ENCODE assay signal across 18 cellular contexts in genomic region chr2:16675781-16676180, GRCh38. TPM values are rescaled to one million over a fixed set of nuclear protein-coding genes. Genes with fewer than 3 reads are reported as not detected.
DNase-seq lines count a peak whose midpoint lies in the region; ATAC-seq, FAIRE-seq and TF ChIP-seq lines count a peak whose summit lies in the region.
"Had no signal": no experiment of that assay in that cellular context is flagged by ENCODE, and none has a peak within 500 bp of the region (broad histone marks: within the 10 kb centered on the region; RNA-seq: fewer than 3 reads in every experiment).

No MANE protein-coding gene starts in this region.

- BruUV-seq in GM12878 (replicated peaks; lab: Mats Ljungman, UMichigan) = no TSS peak

- TF ChIP-seq RAD21 in GM12878 (IDR thresholded peaks at IDR 0.05; ENCODE audit: insufficient read depth, low read depth, low read length) = no peak

- H3K36me3 ChIP-seq in GM12878 (ENCODE audit: control insufficient read depth in 2 of 2, insufficient read depth in 2 of 2, low read length in 1 of 2) = no peaks in the 10 kb centered on the region
- H3K36me3 ChIP-seq in spleen = no peaks in the 10 kb centered on the region
- H3K36me3 ChIP-seq: BLaER1, HAP-1 had no signal

- no peaks in the 10 kb centered on the region for H3K4me1 Mint-ChIP-seq in activated CD4-positive, alpha-beta T cell treated with anti-CD3 and anti-CD28 coated beads, Interleukin-2, amount 10 ng/mL, durations not matched to agents 24 days and 14 days
- no peaks in the 10 kb centered on the region for H3K4me1 Mint-ChIP-seq in activated CD4-positive, alpha-beta T cell treated with anti-CD3 and anti-CD28 coated beads, Interleukin-2, amount 10 ng/mL, durations not matched to agents 7 days and 5 days
- peaks cover 29% of the 10 kb centered on the region for H3K4me1 Mint-ChIP-seq in stimulated activated memory B cell treated with anti-CD40 and anti-IgM and Interleukin-4, amounts not matched to agents 10 μg/mL and 1 μg/mL and 100 μg/mL, for 72 hours
- no peaks in the 10 kb centered on the region for H3K4me1 Mint-ChIP-seq in glutamatergic neuron (ENCODE audit: low read depth, unreplicated experiment)
- H3K4me1 Mint-ChIP-seq: CD4-positive, alpha-beta memory T cell had no signal

- no peaks in the 10 kb centered on the region for H3K36me3 Mint-ChIP-seq in activated CD4-positive, alpha-beta T cell treated with anti-CD3 and anti-CD28 coated beads, Interleukin-2, amount 10 ng/mL, durations not matched to agents 24 days and 14 days (ENCODE audit: low read depth)
- no peaks in the 10 kb centered on the region for H3K36me3 Mint-ChIP-seq in activated CD4-positive, alpha-beta T cell treated with anti-CD3 and anti-CD28 coated beads, Interleukin-2, amount 10 ng/mL, durations not matched to agents 7 days and 5 days (ENCODE audit: low read depth)
- no peaks in the 10 kb centered on the region for H3K36me3 Mint-ChIP-seq in stimulated activated memory B cell treated with anti-CD40 and anti-IgM and Interleukin-4, amounts not matched to agents 10 μg/mL and 1 μg/mL and 100 μg/mL, for 72 hours
- no peaks in the 10 kb centered on the region for H3K36me3 Mint-ChIP-seq in glutamatergic neuron (ENCODE audit: unreplicated experiment)
- H3K36me3 Mint-ChIP-seq: CD4-positive, alpha-beta memory T cell had no signal

- H3K27ac Mint-ChIP-seq in activated CD4-positive, alpha-beta T cell treated with anti-CD3 and anti-CD28 coated beads, Interleukin-2, amount 10 ng/mL, durations not matched to agents 24 days and 14 days = no peak overlapping the region
- no peak overlapping the region for H3K27ac Mint-ChIP-seq in activated CD4-positive, alpha-beta T cell treated with anti-CD3 and anti-CD28 coated beads, Interleukin-2, amount 10 ng/mL, durations not matched to agents 7 days and 5 days
- peak overlapping the region; percentile 22 for H3K27ac Mint-ChIP-seq in stimulated activated memory B cell treated with anti-CD40 and anti-IgM and Interleukin-4, amounts not matched to agents 10 μg/mL and 1 μg/mL and 100 μg/mL, for 72 hours
- no peak overlapping the region for H3K27ac Mint-ChIP-seq in glutamatergic neuron (ENCODE audit: unreplicated experiment)
- H3K27ac Mint-ChIP-seq: CD14-positive monocyte; CD4-positive, alpha-beta memory T cell had no signal

- H3K9me3 ChIP-seq in GM12878 (replicated peaks; ENCODE audit: control insufficient read depth, insufficient read depth, low read length) (no peaks in the 10 kb centered on the region; the same call in 2 of the 3 replicates), spleen (peaks cover 0 to 18% (median 13%) of the 10 kb centered on the region in 8 donors)
- H3K9me3 ChIP-seq: A549 had no signal

- H3K27me3 ChIP-seq in GM12878 (replicated peaks in 1 of 2; ENCODE audit: control insufficient read depth in 2 of 2, insufficient read depth in 2 of 2, low read length in 1 of 2) (no peaks in the 10 kb centered on the region; a peak in 1 of 4 replicates), spleen (replicated peaks in 1 of 7) (no peaks in the 10 kb centered on the region)
- H3K27me3 ChIP-seq: BLaER1 had no signal

- RAD21 ChIA-PET in GM12878 (lab: Charles Lee; ENCODE audit: unreplicated experiment) = no interaction called here

- intact Hi-C loops in activated CD4-positive, alpha-beta T cell treated with anti-CD3 and anti-CD28 coated beads, Interleukin-2, amount 10 ng/mL, durations not matched to agents 24 days and 14 days (cut with micrococcal nuclease) = no loop called here
- intact Hi-C loops in GM12878 (cut with micrococcal nuclease; ENCODE audit: unreplicated experiment) (loop anchor here (2.0 kb wide), 1 partner anchor 13 kb away; no protein-coding TSS in a partner anchor), spleen (cut with DNase I; ENCODE audit: low total_unique reads) (no loop called here)

- FAIRE-seq in GM12878 (lab: Jason Lieb, UNC) = no peak
- FAIRE-seq: A549 had no signal

- no peak overlapping the region for H3K4me2 ChIP-seq in GM12878 (ENCODE audit: control insufficient read depth, insufficient read depth)
- H3K4me2 ChIP-seq: A549 had no signal

- no peak overlapping the region for H3K4me3 Mint-ChIP-seq in activated CD4-positive, alpha-beta T cell treated with anti-CD3 and anti-CD28 coated beads, Interleukin-2, amount 10 ng/mL, durations not matched to agents 24 days and 14 days
- H3K4me3 Mint-ChIP-seq in activated CD4-positive, alpha-beta T cell treated with anti-CD3 and anti-CD28 coated beads, Interleukin-2, amount 10 ng/mL, durations not matched to agents 7 days and 5 days = no peak overlapping the region
- H3K4me3 Mint-ChIP-seq in stimulated activated memory B cell treated with anti-CD40 and anti-IgM and Interleukin-4, amounts not matched to agents 10 μg/mL and 1 μg/mL and 100 μg/mL, for 72 hours = no peak overlapping the region
- no peak overlapping the region for H3K4me3 Mint-ChIP-seq in glutamatergic neuron (ENCODE audit: unreplicated experiment)
- H3K4me3 Mint-ChIP-seq: CD14-positive monocyte; CD4-positive, alpha-beta memory T cell had no signal

- H3K9me3 Mint-ChIP-seq in activated CD4-positive, alpha-beta T cell treated with anti-CD3 and anti-CD28 coated beads, Interleukin-2, amount 10 ng/mL, durations not matched to agents 24 days and 14 days = peaks cover 8% of the 10 kb centered on the region
- peaks cover 4% of the 10 kb centered on the region for H3K9me3 Mint-ChIP-seq in activated CD4-positive, alpha-beta T cell treated with anti-CD3 and anti-CD28 coated beads, Interleukin-2, amount 10 ng/mL, durations not matched to agents 7 days and 5 days
- no peaks in the 10 kb centered on the region for H3K9me3 Mint-ChIP-seq in stimulated activated memory B cell treated with anti-CD40 and anti-IgM and Interleukin-4, amounts not matched to agents 10 μg/mL and 1 μg/mL and 100 μg/mL, for 72 hours
- H3K9me3 Mint-ChIP-seq in glutamatergic neuron (ENCODE audit: unreplicated experiment) = peaks cover 2% of the 10 kb centered on the region

- no peak for TF ChIP-seq EP300 in GM12878 (IDR thresholded peaks at IDR 0.05; ENCODE audit: borderline replicate concordance in 1 of 2, control insufficient read depth in 1 of 2, low read depth in 2 of 2, low read length in 2 of 2)

- H3K4me3 ChIP-seq in GM12878 (no peak overlapping the region), spleen (no peak overlapping the region)
- H3K4me3 ChIP-seq: A549, BLaER1, HAP-1 had no signal

- peak; percentile 59; the same call in 2 of the 3 replicates for ATAC-seq in GM12878
- no peak for ATAC-seq in stimulated activated memory B cell treated with anti-CD40 and anti-IgM and Interleukin-4, amounts not matched to agents 10 μg/mL and 1 μg/mL and 100 μg/mL, for 72 hours
- ATAC-seq: A549 had no signal

- TF ChIP-seq CTCF in GM12878 (IDR thresholded peaks at IDR 0.05 in 2 of 3, conservative IDR thresholded peaks at IDR 0.05 in 1 of 3; ENCODE audit: control insufficient read depth in 2 of 3, extremely low read depth in 1 of 3, insufficient read depth in 1 of 3, low read depth in 3 of 3, low read length in 3 of 3) = no peak
- no peak for TF ChIP-seq CTCF in glutamatergic neuron (IDR thresholded peaks at IDR 0.05; ENCODE audit: partially characterized antibody, unreplicated experiment)
- no peak for TF ChIP-seq CTCF in spleen (IDR thresholded peaks at IDR 0.05 in 8 of 11, conservative IDR thresholded peaks at IDR 0.05 in 3 of 11)

- peak; percentile 29 for DNase-seq in activated CD4-positive, alpha-beta T cell treated with anti-CD3 and anti-CD28 coated beads, Interleukin-2, amount 10 ng/mL, durations not matched to agents 24 days and 14 days
- DNase-seq in activated CD4-positive, alpha-beta T cell treated with anti-CD3 and anti-CD28 coated beads, Interleukin-2, amount 10 ng/mL, durations not matched to agents 7 days and 5 days = no peak
- DNase-seq in GM12878 (ENCODE audit: low read depth, low spot score) = no peak
- DNase-seq in glutamatergic neuron = no peak
- no peak for DNase-seq in spleen
- DNase-seq in NCI-H1417 treated with DMSO at 0.1 percent for 48 hours (lab: John Stamatoyannopoulos, UW) = no peak
- DNase-seq: AML-193; CD4-positive, alpha-beta memory T cell; DMS153; DMS79; GDM1 had no signal

- H4K20me1 ChIP-seq in GM12878 (ENCODE audit: control insufficient read depth, insufficient read depth) = no peaks in the 10 kb centered on the region
- H4K20me1 ChIP-seq: BLaER1 had no signal

- no peak overlapping the region for H2AFZ ChIP-seq in GM12878 (ENCODE audit: control insufficient read depth, low read depth, low read length)

- TF ChIP-seq POLR2A in GM12878 (IDR thresholded peaks at IDR 0.05; ENCODE audit: low read depth, low read length) (no peak), spleen (IDR thresholded peaks at IDR 0.05) (no peak)

- H3K27ac ChIP-seq in GM12878 (ENCODE audit: control insufficient read depth, insufficient read depth) = no peak overlapping the region
- H3K27ac ChIP-seq in spleen = no peak overlapping the region
- H3K27ac ChIP-seq: 22Rv1, A549, BLaER1 had no signal

- POLR2A ChIA-PET in activated CD4-positive, alpha-beta T cell treated with anti-CD3 and anti-CD28 coated beads, Interleukin-2, amount 10 ng/mL, durations not matched to agents 7 days and 5 days (lab: Charles Lee) = no interaction called here
- POLR2A ChIA-PET in GM12878 (lab: Charles Lee) = no interaction called here

- CTCF ChIA-PET in activated CD4-positive, alpha-beta T cell treated with anti-CD3 and anti-CD28 coated beads, Interleukin-2, amount 10 ng/mL, durations not matched to agents 7 days and 5 days (lab: Charles Lee) = no interaction called here
- CTCF ChIA-PET in GM12878 (lab: Yijun Ruan, JAX) = no interaction called here

- no peaks in the 10 kb centered on the region for H3K79me2 ChIP-seq in GM12878 (ENCODE audit: control insufficient read depth, insufficient read depth, low read length)

- no peak overlapping the region for H3K9ac ChIP-seq in GM12878 (ENCODE audit: control insufficient read depth, insufficient read depth, low read length)
- H3K9ac ChIP-seq: BLaER1 had no signal

- H3K4me1 ChIP-seq in GM12878 (ENCODE audit: control insufficient read depth, insufficient read depth, low read length) = no peaks in the 10 kb centered on the region
- peaks cover 0 to 8% (median 0%) of the 10 kb centered on the region in 6 donors for H3K4me1 ChIP-seq in spleen
- H3K4me1 ChIP-seq: A549, HAP-1 had no signal

- in situ Hi-C loops in GM12878 (cut with MboI) = no loop called here

- H3K27me3 Mint-ChIP-seq in activated CD4-positive, alpha-beta T cell treated with anti-CD3 and anti-CD28 coated beads, Interleukin-2, amount 10 ng/mL, durations not matched to agents 24 days and 14 days = peaks cover 6% of the 10 kb centered on the region
- H3K27me3 Mint-ChIP-seq in activated CD4-positive, alpha-beta T cell treated with anti-CD3 and anti-CD28 coated beads, Interleukin-2, amount 10 ng/mL, durations not matched to agents 7 days and 5 days = peaks cover 7% of the 10 kb centered on the region
- H3K27me3 Mint-ChIP-seq in stimulated activated memory B cell treated with anti-CD40 and anti-IgM and Interleukin-4, amounts not matched to agents 10 μg/mL and 1 μg/mL and 100 μg/mL, for 72 hours = no peaks in the 10 kb centered on the region
- H3K27me3 Mint-ChIP-seq in glutamatergic neuron (ENCODE audit: unreplicated experiment) = no peaks in the 10 kb centered on the region

- WGBS in GM12878 (ENCODE audit: insufficient coverage, insufficient replicate concordance, low lambda C conversion rate, missing lambda C conversion rate) = 22% methylated on average over 3 of the region's 3 CpGs
- 86 to 98% (median 93%) methylated on average over 3 of the region's 3 CpGs for WGBS in spleen, 5 donors

- SMC1A ChIA-PET in GM12878 (lab: Charles Lee; ENCODE audit: uncharacterized antibody, unreplicated experiment) = no interaction called here

RNA-seq across cellular contexts. Expression of gene CYRIA, which starts 10.1 kb away (rescaled TPM):
- 1.7 and 1.8 TPM in 2 replicates for total RNA-seq in activated CD4-positive, alpha-beta T cell treated with anti-CD3 and anti-CD28 coated beads, Interleukin-2, amount 10 ng/mL, durations not matched to agents 24 days and 14 days
- under 1 TPM; 0.20 to 0.31 TPM for total RNA-seq in activated CD4-positive, alpha-beta T cell treated with anti-CD3 and anti-CD28 coated beads, Interleukin-2, amount 10 ng/mL, durations not matched to agents 7 days and 5 days
- total RNA-seq in GM12878 (2013; cell fraction: nucleolus; rRNA removed) = 51.1 and 55.0 TPM in 2 replicates
- total RNA-seq in GM12878 (2014; rRNA removed) = 3.0 and 4.2 TPM in 2 replicates
- 5.8 and 6.9 TPM in 2 replicates for total RNA-seq in GM12878 (2014; rRNA removed; fragmentation: Illumina TruSeq; extraction: Trizol)
- total RNA-seq in GM12878 (2021) = 9.2 and 11.2 TPM in 2 replicates
- polyA plus RNA-seq in GM12878 (2011; ENCODE audit: low read depth) = 0.73 TPM
- 11.9 and 13.0 TPM in 2 replicates for polyA plus RNA-seq in GM12878 (2011; rRNA removed)
- polyA plus RNA-seq in GM12878 (2011; cell fraction: cytosol; rRNA removed) = 5.5 and 6.6 TPM in 2 replicates
- 12.6 and 15.4 TPM in 2 replicates for polyA plus RNA-seq in GM12878 (2011; cell fraction: nucleus; rRNA removed)
- polyA plus RNA-seq in GM12878 (2012) = 0.93 and 1.2 TPM in 2 replicates
- polyA plus RNA-seq in GM12878 (2014; fragmentation: Illumina TruSeq; extraction: Trizol) = 9.4 and 11.7 TPM in 2 replicates
- 1 to 10 TPM; 5.4 to 7.8 TPM for polyA plus RNA-seq in GM12878 (2014; fragmentation: Nextera tagmentation; extraction: Ambion mirVana)
- 4.8 and 6.0 TPM in 2 replicates for polyA plus RNA-seq in GM12878 (2014; rRNA removed)
- polyA plus RNA-seq in GM12878 (2016; fragmentation: Nextera tagmentation; extraction: Ambion mirVana) = 10 to 100 TPM in 1 of 2 experiments, 1 to 10 TPM in 1; 9.6 to 13.1 TPM
- polyA minus RNA-seq in GM12878 (2011; rRNA and poly(A)+ RNA removed) = 8.2 and 12.9 TPM in 2 replicates
- polyA minus RNA-seq in GM12878 (2011; cell fraction: cytosol; rRNA and poly(A)+ RNA removed) = 2.3 and 4.1 TPM in 2 replicates
- polyA minus RNA-seq in GM12878 (2011; cell fraction: nucleus; rRNA and poly(A)+ RNA removed) = 10.4 and 11.1 TPM in 2 replicates
- 19.3 TPM for total RNA-seq in glutamatergic neuron (ENCODE audit: unreplicated experiment)
- 10 to 100 TPM; 50.5 to 87.9 (median 75.5) TPM for total RNA-seq in spleen
- polyA plus RNA-seq in spleen = 10 to 100 TPM; 11.1 to 16.4 (median 13.2) TPM
- total RNA-seq: HT-29 had no signal
